Comparison of ENCODE assay signal across 24 cellular contexts in genomic region chr5:172890659-172891058, GRCh38. TPM values are rescaled to one million over a fixed set of nuclear protein-coding genes. Genes with fewer than 3 reads are reported as not detected.
DNase-seq lines count a peak whose midpoint lies in the region; ATAC-seq, FAIRE-seq and TF ChIP-seq lines count a peak whose summit lies in the region.
"Had no signal": no experiment of that assay in that cellular context is flagged by ENCODE, and none has a peak within 500 bp of the region (broad histone marks: within the 10 kb centered on the region; RNA-seq: fewer than 3 reads in every experiment).

No MANE protein-coding gene starts in this region.

- in situ Hi-C loops in K562 (cut with MboI): no loop called here

- H3K36me3 ChIP-seq in BLaER1: peaks cover 95% of the 10 kb centered on the region
- peaks cover 20% of the 10 kb centered on the region; the same call in 2 of the 3 replicates for H3K36me3 ChIP-seq in K562 (ENCODE audit: control insufficient read depth, insufficient read depth, low read length)
- H3K36me3 ChIP-seq in right lobe of liver: peaks cover 0 to 6% (median 0%) of the 10 kb centered on the region in 4 donors
- peaks cover 0 to 12% (median 8%) of the 10 kb centered on the region in 5 donors for H3K36me3 ChIP-seq in subcutaneous abdominal adipose tissue (ENCODE audit: control insufficient read depth in 5 of 5, insufficient read depth in 5 of 5, low read length in 5 of 5)
- peaks cover 5 to 8% of the 10 kb centered on the region in 2 donors for H3K36me3 ChIP-seq in small intestine (ENCODE audit: control insufficient read depth in 2 of 2, insufficient read depth in 2 of 2, low read length in 2 of 2)
- H3K36me3 ChIP-seq: neural progenitor cell had no signal

- H2AFZ ChIP-seq in K562 (ENCODE audit: low read depth, low read length): no peak overlapping the region
- H2AFZ ChIP-seq: GM23338, neural progenitor cell had no signal

- H3K27ac ChIP-seq in BLaER1 (0 out of 2 replicates have a peak overlapping the region, but pooled peaks have one; percentile 45), K562 (ENCODE audit: extremely low read depth, low read depth, low read length) (no peak overlapping the region), right lobe of liver (peak overlapping the region; percentile 69 to 94 (median 83)), subcutaneous abdominal adipose tissue (ENCODE audit: low read depth, low read length) (peak overlapping the region; percentile 95), small intestine (ENCODE audit: low read depth in 1 of 2, low read length in 1 of 2) (no peak overlapping the region)
- H3K27ac ChIP-seq: neural progenitor cell had no signal

- TF ChIP-seq RAD21 in K562 (CRISPR knock-in tag; conservative IDR thresholded peaks at IDR 0.05 in 1 of 2, IDR thresholded peaks at IDR 0.05 in 1 of 2): no peak

- peak; percentile 11 for FAIRE-seq in K562 (lab: Jason Lieb, UNC)
- FAIRE-seq in small intestine (lab: Jason Lieb, UNC): no peak
- FAIRE-seq: HTR-8/SVneo had no signal

- intact Hi-C loops in K562 (cut with micrococcal nuclease): no loop called here
- intact Hi-C loops in right lobe of liver (cut with DNase I): no loop called here

- ATAC-seq in K562 (no peak), right lobe of liver (no peak), HG02588 (IDR thresholded peaks at IDR 0.05; ENCODE audit: unreplicated experiment) (no peak)
- ATAC-seq: CD8-positive, alpha-beta T cell; effector memory CD8-positive, alpha-beta T cell; GM23338; left colon; PC-3; psoas muscle had no signal

- TF ChIP-seq CTCF in K562 (IDR thresholded peaks at IDR 0.05 in 2 of 3, conservative IDR thresholded peaks at IDR 0.05 in 1 of 3; ENCODE audit: insufficient read depth in 2 of 3, low read depth in 1 of 3, low read length in 3 of 3) (no peak), right lobe of liver (IDR thresholded peaks at IDR 0.05) (no peak)

- CTCF ChIA-PET in K562 (lab: Yijun Ruan, JAX; ENCODE audit: low intra/inter-chr PET ratio): no interaction called here

- no TSS peak for BruUV-seq in K562 (replicated peaks; lab: Mats Ljungman, UMichigan)

- TF ChIP-seq EP300 in K562 (IDR thresholded peaks at IDR 0.05; ENCODE audit: low read length): no peak

- no peaks in the 10 kb centered on the region for H3K9me1 ChIP-seq in K562 (ENCODE audit: control insufficient read depth, insufficient read depth, low read length)

- DNase-seq in K562 (ENCODE audit: extremely low read depth in 1 of 4, low spot score in 3 of 4) (no peak), right lobe of liver (no peak), Ammon's horn (ENCODE audit: low spot score) (no peak), small intestine (no peak)
- DNase-seq: activated CD4-positive, alpha-beta T cell treated with anti-CD3 and anti-CD28 coated beads for 4 hours; CD8-positive, alpha-beta T cell; effector memory CD8-positive, alpha-beta T cell; glutamatergic neuron; left colon; midbrain; NCI-H1105; NCI-H2029 treated with DMSO at 0.1 percent for 48 hours; NCI-H226; PC-3; spleen; stimulated activated CD4-positive, alpha-beta T cell treated with anti-CD3 and anti-CD28 coated beads, Interleukin-4, amount 100 ng/mL, for 24 hours; stimulated activated naive CD4-positive, alpha-beta T cell treated with Interleukin-2 at 50 U/mL for 16 hours had no signal

- H4K20me1 ChIP-seq in BLaER1: peaks cover 96% of the 10 kb centered on the region
- no peaks in the 10 kb centered on the region for H4K20me1 ChIP-seq in K562 (replicated peaks; ENCODE audit: control insufficient read depth, insufficient read depth, low read length)

- H3K4me2 ChIP-seq in BLaER1: no peak overlapping the region
- H3K4me2 ChIP-seq in K562 (ENCODE audit: insufficient read depth, low read length): no peak overlapping the region
- H3K4me2 ChIP-seq: GM23338, neural progenitor cell had no signal

- no peaks in the 10 kb centered on the region for H3K79me2 ChIP-seq in K562 (ENCODE audit: control insufficient read depth, insufficient read depth, low read length)

- no peak for TF ChIP-seq POLR2A in K562 (conservative IDR thresholded peaks at IDR 0.05)
- no peak for TF ChIP-seq POLR2A in right lobe of liver (IDR thresholded peaks at IDR 0.05)

- WGBS in K562 (ENCODE audit: insufficient coverage, low coverage, missing lambda C conversion rate): 75% methylated on average over 6 of the region's 6 CpGs
- 0% methylated on average over 1 of the region's 6 CpGs for WGBS in right lobe of liver (ENCODE audit: insufficient coverage, low coverage, low lambda C conversion rate, missing lambda C conversion rate)
- WGBS in small intestine, 3 donors: 79 to 90% (median 84%) methylated on average over 6 of the region's 6 CpGs

- peak overlapping the region; percentile 17; the same call in 1 of the 2 replicates for H3K9ac ChIP-seq in BLaER1
- no peak overlapping the region for H3K9ac ChIP-seq in K562 (ENCODE audit: insufficient read depth in 1 of 2, low read depth in 2 of 2, low read length in 2 of 2)
- H3K9ac ChIP-seq in subcutaneous abdominal adipose tissue (ENCODE audit: low read length in 5 of 5): no peak overlapping the region
- H3K9ac ChIP-seq: neural progenitor cell had no signal

- H3K4me1 ChIP-seq in BLaER1: peaks cover 21% of the 10 kb centered on the region
- H3K4me1 ChIP-seq in K562 (replicated peaks in 1 of 2; ENCODE audit: control insufficient read depth in 2 of 2, insufficient read depth in 2 of 2, low read length in 2 of 2): no peaks in the 10 kb centered on the region; a peak in 1 of 5 replicates
- peaks cover 0 to 83% (median 35%) of the 10 kb centered on the region in 4 donors for H3K4me1 ChIP-seq in right lobe of liver
- H3K4me1 ChIP-seq in subcutaneous abdominal adipose tissue (ENCODE audit: control insufficient read depth in 5 of 5, insufficient read depth in 5 of 5, low read length in 5 of 5): peaks cover 14 to 56% (median 53%) of the 10 kb centered on the region in 5 donors
- H3K4me1 ChIP-seq in small intestine (ENCODE audit: control insufficient read depth in 2 of 2, insufficient read depth in 1 of 2, low read depth in 1 of 2, low read length in 1 of 2): no peaks in the 10 kb centered on the region
- H3K4me1 ChIP-seq: neural progenitor cell had no signal

- POLR2A ChIA-PET in K562 (lab: Yijun Ruan, JAX): interaction anchor here (1.0 to 1.8 kb wide), 3 partner anchors 9 to 21 kb away, joined by 3 to 6 read pairs (median 6); no protein-coding TSS in a partner anchor

- no peaks in the 10 kb centered on the region for H3K9me3 ChIP-seq in BLaER1
- H3K9me3 ChIP-seq in K562 (replicated peaks; ENCODE audit: control insufficient read depth, insufficient read depth, low read depth, low read length): no peaks in the 10 kb centered on the region
- no peaks in the 10 kb centered on the region for H3K9me3 ChIP-seq in right lobe of liver
- H3K9me3 ChIP-seq in subcutaneous abdominal adipose tissue (ENCODE audit: control insufficient read depth in 5 of 5, low read length in 5 of 5): no peaks in the 10 kb centered on the region
- H3K9me3 ChIP-seq in small intestine (ENCODE audit: control insufficient read depth, low read depth): no peaks in the 10 kb centered on the region
- H3K9me3 ChIP-seq: psoas muscle, spleen had no signal

- H3K27me3 ChIP-seq in BLaER1 (no peaks in the 10 kb centered on the region), K562 (ENCODE audit: control insufficient read depth in 2 of 2, insufficient read depth in 2 of 2, low read length in 2 of 2) (no peaks in the 10 kb centered on the region), right lobe of liver (no peaks in the 10 kb centered on the region), subcutaneous abdominal adipose tissue (ENCODE audit: control insufficient read depth in 5 of 5, insufficient read depth in 4 of 5, low read length in 5 of 5) (no peaks in the 10 kb centered on the region), small intestine (ENCODE audit: control insufficient read depth in 2 of 2, insufficient read depth in 2 of 2, low read length in 2 of 2) (no peaks in the 10 kb centered on the region)
- H3K27me3 ChIP-seq: neural progenitor cell, spleen had no signal

- no peak overlapping the region for H3K4me3 ChIP-seq in BLaER1
- H3K4me3 ChIP-seq in K562: no peak overlapping the region
- H3K4me3 ChIP-seq in right lobe of liver: no peak overlapping the region
- no peak overlapping the region for H3K4me3 ChIP-seq in subcutaneous abdominal adipose tissue (ENCODE audit: low read depth in 1 of 5, low read length in 5 of 5)
- H3K4me3 ChIP-seq in small intestine (ENCODE audit: low read depth in 1 of 2, low read length in 2 of 2): no peak overlapping the region
- H3K4me3 ChIP-seq: GM23338, neural progenitor cell, psoas muscle, spleen had no signal

TF ChIP-seq in K562, 482 proteins besides CTCF, POLR2A, EP300 and RAD21 (continues in another document):
- TF ChIP-seq FOXK1 (CRISPR knock-in tag; IDR thresholded peaks at IDR 0.05; ENCODE audit: borderline replicate concordance) (no peak), DDX20 (tag; IDR thresholded peaks at IDR 0.05; ENCODE audit: low read depth) (no peak), HMG20A (CRISPR knock-in tag; conservative IDR thresholded peaks at IDR 0.05) (no peak), DPF2 (IDR thresholded peaks at IDR 0.05) (no peak)

RNA-seq across cellular contexts. Expression of gene ERGIC1, which starts 56.6 kb away (rescaled TPM):
- 94.3 and 160 TPM in 2 replicates for total RNA-seq in K562 (2011; cell fraction: chromatin; rRNA removed; ENCODE audit: low replicate concordance)
- total RNA-seq in K562 (2011; cell fraction: nucleolus; rRNA removed): 81.7 and 85.4 TPM in 2 replicates
- 98.5 and 147 TPM in 2 replicates for total RNA-seq in K562 (2011; cell fraction: nucleoplasm; rRNA removed)
- total RNA-seq in K562 (2014; rRNA removed) (20.9 and 38.1 TPM in 2 replicates), K562 (2014; rRNA removed; fragmentation: Illumina TruSeq; extraction: Trizol) (33.5 and 38.8 TPM in 2 replicates), K562 (2015; rRNA removed; fragmentation: Illumina TruSeq; extraction: Trizol) (41.9 and 42.5 TPM in 2 replicates), K562 (2021) (48.0 and 51.3 TPM in 2 replicates), right lobe of liver (100 to 1,000 TPM; 103 to 264 (median 154) TPM)
- polyA plus RNA-seq in K562 (2011; rRNA removed) (36.4 and 39.2 TPM in 2 replicates), K562 (2014; fragmentation: Illumina TruSeq; extraction: Trizol) (58.0 and 68.4 TPM in 2 replicates), K562 (2014; fragmentation: Nextera tagmentation; extraction: Ambion mirVana) (10 to 100 TPM in 1 of 2 experiments, 1 to 10 TPM in 1; 5.5 to 11.7 TPM), K562 (2014; rRNA removed) (32.9 and 45.5 TPM in 2 replicates), small intestine (100 to 1,000 TPM in 1 of 3 donors, 10 to 100 TPM in 2; 58.1 to 127 (median 64.2) TPM)
- polyA plus RNA-seq in K562 (2011; cell fraction: cytosol; rRNA removed): 59.9 and 75.2 TPM in 2 replicates
- polyA plus RNA-seq in K562 (2011; cell fraction: nucleus; rRNA removed): 37.4 and 51.3 TPM in 2 replicates
- 49.8 and 50.4 TPM in 2 replicates for polyA plus RNA-seq in K562 (2012)
- polyA minus RNA-seq in K562 (2011; rRNA and poly(A)+ RNA removed): 42.0 and 52.9 TPM in 2 replicates
- 26.8 and 27.7 TPM in 2 replicates for polyA minus RNA-seq in K562 (2011; cell fraction: cytosol; rRNA and poly(A)+ RNA removed)
- polyA minus RNA-seq in K562 (2011; cell fraction: nucleus; rRNA and poly(A)+ RNA removed): 19.5 and 22.5 TPM in 2 replicates

Comparison
In these comparisons a context has a peak if more than half of its experiments do, and no peak if none do; other contexts are left out.
1. H3K27ac ChIP-seq: peak in BLaER1 (single experiment), right lobe of liver (3 of 3) and subcutaneous abdominal adipose tissue (single experiment); none in K562 (single experiment) and small intestine (0 of 2).